In genomic region chr22:39269095-39269827, GRCh38 we compare ENCODE assay signal across 29 cellular contexts. TPM values are rescaled to one million over a fixed set of nuclear protein-coding genes. Genes with fewer than 3 reads are reported as not detected.
DNase-seq lines count a peak whose midpoint lies in the region; ATAC-seq lines count a peak whose summit lies in the region.
"Had no signal": no experiment of that assay in that cellular context is flagged by ENCODE, and none has a peak within 500 bp of the region (broad histone marks: within the 10 kb centered on the region; RNA-seq: fewer than 3 reads in every experiment).

No MANE protein-coding gene starts in this region.

- H3K79me1 ChIP-seq in neuronal stem cell (ENCODE audit: low read depth, low read length) = no peaks in the 10 kb centered on the region

- in situ Hi-C loops in ACHN (cut with HindIII; ENCODE audit: low pct_ligation_motif_present, low pct_unique_long_range_greater_than_20kb, low sequenced_read_pairs) = no loop called here

- intact Hi-C loops in activated T-helper 2 cell treated with anti-CD3 and anti-CD28 coated beads, Interferon-gamma antibody, Interleukin-2, Interleukin-4, amounts not matched to agents 10 μg/mL and 5 μg/mL and 100 μg/mL, durations not matched to agents 14 hours and 24 hours and 36 hours (cut with micrococcal nuclease) = no loop called here

- H3K4me1 ChIP-seq in neuronal stem cell (ENCODE audit: control insufficient read depth in 2 of 2, insufficient read depth in 1 of 2, low read depth in 1 of 2, low read length in 2 of 2) = peaks cover 0 to 4% of the 10 kb centered on the region in 2 donors
- H3K4me1 ChIP-seq: breast epithelium, transverse colon had no signal

- H3K4me3 ChIP-seq in H7 (ENCODE audit: insufficient read depth, low read depth, low read length) = no peak overlapping the region
- no peak overlapping the region for H3K4me3 ChIP-seq in neuronal stem cell (ENCODE audit: low read length in 2 of 2)
- H3K4me3 ChIP-seq: breast epithelium, left lung, transverse colon had no signal

- whole genome bisulfite sequencing in neuronal stem cell (ENCODE audit: extremely low coverage in 2 of 2, insufficient read length in 2 of 2, insufficient replicate concordance in 1 of 2), 2 donors = no CpG with 5 or more reads among the region's 12 CpGs

- H3K9me3 ChIP-seq in neuronal stem cell (replicated peaks in 1 of 2; ENCODE audit: control insufficient read depth in 2 of 2, insufficient read depth in 1 of 2, low read depth in 1 of 2, low read length in 2 of 2) = peaks cover 3 to 5% of the 10 kb centered on the region in 2 donors
- H3K9me3 ChIP-seq: breast epithelium, left lung, neutrophil, transverse colon had no signal

- H3K18ac ChIP-seq in neuronal stem cell (ENCODE audit: low read length) = peak overlapping the region; percentile 81

- no peak overlapping the region for H3K9ac ChIP-seq in neuronal stem cell (ENCODE audit: low read depth, low read length, poor library complexity)

- H2BK5ac ChIP-seq in neuronal stem cell (ENCODE audit: low read length) = no peak overlapping the region

- peak overlapping the region; percentile 52 for H2BK120ac ChIP-seq in neuronal stem cell (ENCODE audit: low read depth, low read length)

- H3K36me3 Mint-ChIP-seq in activated T-helper 2 cell treated with anti-CD3 and anti-CD28 coated beads, Interferon-gamma antibody, Interleukin-2, Interleukin-4, amounts not matched to agents 10 μg/mL and 5 μg/mL and 100 μg/mL, durations not matched to agents 14 hours and 24 hours and 36 hours (ENCODE audit: low read depth) = no peaks in the 10 kb centered on the region
- no peaks in the 10 kb centered on the region for H3K36me3 Mint-ChIP-seq in activated CD8-positive, alpha-beta memory T cell treated with anti-CD3 and anti-CD28 coated beads, Interleukin-2, amount 10 ng/mL, durations not matched to agents 7 days and 5 days
- H3K36me3 Mint-ChIP-seq: activated naive CD8-positive, alpha-beta T cell; CD4-positive, CD25-positive, alpha-beta regulatory T cell; mesothelial cell of epicardium had no signal

- H3K9me3 Mint-ChIP-seq in activated T-helper 2 cell treated with anti-CD3 and anti-CD28 coated beads, Interferon-gamma antibody, Interleukin-2, Interleukin-4, amounts not matched to agents 10 μg/mL and 5 μg/mL and 100 μg/mL, durations not matched to agents 14 hours and 24 hours and 36 hours = no peaks in the 10 kb centered on the region
- H3K9me3 Mint-ChIP-seq in activated CD8-positive, alpha-beta memory T cell treated with anti-CD3 and anti-CD28 coated beads, Interleukin-2, amount 10 ng/mL, durations not matched to agents 7 days and 5 days (ENCODE audit: low read depth) = no peaks in the 10 kb centered on the region
- H3K9me3 Mint-ChIP-seq: mesothelial cell of epicardium had no signal

- H3K4me3 Mint-ChIP-seq in activated T-helper 2 cell treated with anti-CD3 and anti-CD28 coated beads, Interferon-gamma antibody, Interleukin-2, Interleukin-4, amounts not matched to agents 10 μg/mL and 5 μg/mL and 100 μg/mL, durations not matched to agents 14 hours and 24 hours and 36 hours (ENCODE audit: low read depth) = no peak overlapping the region
- H3K4me3 Mint-ChIP-seq in activated CD8-positive, alpha-beta memory T cell treated with anti-CD3 and anti-CD28 coated beads, Interleukin-2, amount 10 ng/mL, durations not matched to agents 7 days and 5 days = no peak overlapping the region
- H3K4me3 Mint-ChIP-seq: activated CD8-positive, alpha-beta T cell treated with anti-CD3 and anti-CD28 coated beads, Interleukin-2, amount 10 ng/mL, durations not matched to agents 7 days and 5 days; activated naive CD8-positive, alpha-beta T cell; CD4-positive, CD25-positive, alpha-beta regulatory T cell; mesothelial cell of epicardium had no signal

- no peak overlapping the region for H2AFZ ChIP-seq in neuronal stem cell (ENCODE audit: low read length)

- no peak overlapping the region for H3K4me2 ChIP-seq in neuronal stem cell (ENCODE audit: insufficient read depth, low read length, poor library complexity, severe bottlenecking)

- H3K4me1 Mint-ChIP-seq in activated T-helper 2 cell treated with anti-CD3 and anti-CD28 coated beads, Interferon-gamma antibody, Interleukin-2, Interleukin-4, amounts not matched to agents 10 μg/mL and 5 μg/mL and 100 μg/mL, durations not matched to agents 14 hours and 24 hours and 36 hours (ENCODE audit: low read depth) = peaks cover 24% of the 10 kb centered on the region
- peaks cover 10% of the 10 kb centered on the region for H3K4me1 Mint-ChIP-seq in activated CD8-positive, alpha-beta memory T cell treated with anti-CD3 and anti-CD28 coated beads, Interleukin-2, amount 10 ng/mL, durations not matched to agents 7 days and 5 days
- H3K4me1 Mint-ChIP-seq: mesothelial cell of epicardium had no signal

- DNase-seq in CD1c-positive myeloid dendritic cell (ENCODE audit: extremely low spot score) (peak; percentile 63), H7 (peak; percentile 71), neuronal stem cell (ENCODE audit: low spot score) (no peak), ACHN (no peak), NCI-H2171 treated with DMSO at 0.1 percent for 48 hours (lab: John Stamatoyannopoulos, UW) (no peak)
- no peak for DNase-seq in activated T-helper 2 cell treated with anti-CD3 and anti-CD28 coated beads, Interferon-gamma antibody, Interleukin-2, Interleukin-4, amounts not matched to agents 10 μg/mL and 5 μg/mL and 100 μg/mL, durations not matched to agents 14 hours and 24 hours and 36 hours (ENCODE audit: low spot score)
- no peak for DNase-seq in activated CD8-positive, alpha-beta memory T cell treated with anti-CD3 and anti-CD28 coated beads, Interleukin-2, amount 10 ng/mL, durations not matched to agents 7 days and 5 days
- DNase-seq: activated CD4-positive, CD25-positive, alpha-beta regulatory T cell treated with anti-CD3 and anti-CD28 coated beads, Interleukin-2, amount 50 U/mL, for 72 hours; activated CD8-positive, alpha-beta T cell treated with anti-CD3 and anti-CD28 coated beads, Interleukin-2, amount 10 ng/mL, durations not matched to agents 7 days and 5 days; activated effector memory CD4-positive, alpha-beta T cell treated with anti-CD3 and anti-CD28 coated beads, Interleukin-2, amount 50 U/mL, for 16 hours; Calu3; CD4-positive, CD25-positive, alpha-beta regulatory T cell; DMS79; GDM1; left lung; naive B cell; NCI-H1092 treated with DMSO at 0.1 percent for 48 hours; NCI-H187; NCI-H510A treated with DMSO at 0.1 percent for 48 hours; PC-3; posterior cingulate gyrus; SHP77; stimulated activated CD4-positive, alpha-beta T cell treated with anti-CD3 and anti-CD28 coated beads, Interleukin-2, amount 100 ng/mL, for 48 hours; transverse colon had no signal

- H3K36me3 ChIP-seq in H7 (replicated peaks; ENCODE audit: control insufficient read depth, insufficient read depth, low read length) (no peaks in the 10 kb centered on the region), neuronal stem cell (replicated peaks in 1 of 2; ENCODE audit: control insufficient read depth in 2 of 2, insufficient read depth in 2 of 2, low read length in 2 of 2) (no peaks in the 10 kb centered on the region)
- H3K36me3 ChIP-seq: breast epithelium, left lung, neutrophil, transverse colon had no signal

- H3K27ac ChIP-seq in neuronal stem cell (replicated peaks; ENCODE audit: low read length) = no peak overlapping the region
- H3K27ac ChIP-seq: left lung, neutrophil, transverse colon had no signal

- H3K27me3 Mint-ChIP-seq in activated T-helper 2 cell treated with anti-CD3 and anti-CD28 coated beads, Interferon-gamma antibody, Interleukin-2, Interleukin-4, amounts not matched to agents 10 μg/mL and 5 μg/mL and 100 μg/mL, durations not matched to agents 14 hours and 24 hours and 36 hours (ENCODE audit: low read depth) = no peaks in the 10 kb centered on the region
- no peaks in the 10 kb centered on the region for H3K27me3 Mint-ChIP-seq in activated CD8-positive, alpha-beta memory T cell treated with anti-CD3 and anti-CD28 coated beads, Interleukin-2, amount 10 ng/mL, durations not matched to agents 7 days and 5 days
- H3K27me3 Mint-ChIP-seq: activated naive CD8-positive, alpha-beta T cell had no signal

- H2AK5ac ChIP-seq in neuronal stem cell (ENCODE audit: low read depth, low read length) = no peak overlapping the region

- CTCF ChIA-PET in activated CD8-positive, alpha-beta memory T cell treated with anti-CD3 and anti-CD28 coated beads, Interleukin-2, amount 10 ng/mL, durations not matched to agents 7 days and 5 days (lab: Charles Lee) = interaction anchor here (0.9 kb wide), 1 partner anchor 98 kb away, joined by 3 read pairs; no protein-coding TSS in a partner anchor

- H3K23ac ChIP-seq in neuronal stem cell (ENCODE audit: low read depth, low read length, poor library complexity) = no peak overlapping the region

- H3K27ac Mint-ChIP-seq in activated T-helper 2 cell treated with anti-CD3 and anti-CD28 coated beads, Interferon-gamma antibody, Interleukin-2, Interleukin-4, amounts not matched to agents 10 μg/mL and 5 μg/mL and 100 μg/mL, durations not matched to agents 14 hours and 24 hours and 36 hours = peak overlapping the region; percentile 49
- no peak overlapping the region for H3K27ac Mint-ChIP-seq in activated CD8-positive, alpha-beta memory T cell treated with anti-CD3 and anti-CD28 coated beads, Interleukin-2, amount 10 ng/mL, durations not matched to agents 7 days and 5 days
- H3K27ac Mint-ChIP-seq: activated CD8-positive, alpha-beta T cell treated with anti-CD3 and anti-CD28 coated beads, Interleukin-2, amount 10 ng/mL, durations not matched to agents 7 days and 5 days; activated naive CD8-positive, alpha-beta T cell; CD4-positive, CD25-positive, alpha-beta regulatory T cell; mesothelial cell of epicardium had no signal

- ATAC-seq in activated CD8-positive, alpha-beta memory T cell treated with anti-CD3 and anti-CD28 coated beads, Interleukin-2, amount 10 ng/mL, durations not matched to agents 7 days and 5 days = no peak
- ATAC-seq: activated CD8-positive, alpha-beta T cell treated with anti-CD3 and anti-CD28 coated beads, Interleukin-2, amount 10 ng/mL, durations not matched to agents 7 days and 5 days; left lung; PC-3; sciatic nerve had no signal

- no peak overlapping the region for H4K8ac ChIP-seq in neuronal stem cell (ENCODE audit: low read depth, low read length)

- no peak overlapping the region for H4K91ac ChIP-seq in neuronal stem cell (ENCODE audit: low read depth, low read length, poor library complexity)

- no peaks in the 10 kb centered on the region for H3K27me3 ChIP-seq in H7 (ENCODE audit: control insufficient read depth, insufficient read depth, low read length)
- peaks cover 0 to 4% (median 0%) of the 10 kb centered on the region in 3 experiments for H3K27me3 ChIP-seq in neuronal stem cell (ENCODE audit: control insufficient read depth in 3 of 3, insufficient read depth in 3 of 3, low read depth in 1 of 3, low read length in 3 of 3)
- H3K27me3 ChIP-seq: breast epithelium, left lung, transverse colon had no signal

- no peak overlapping the region for H3K4ac ChIP-seq in neuronal stem cell (ENCODE audit: low read length)

- no peak overlapping the region for H3K14ac ChIP-seq in neuronal stem cell (ENCODE audit: low read length)

- peak overlapping the region; percentile 46 for H2BK12ac ChIP-seq in neuronal stem cell (ENCODE audit: low read length)

- H2BK15ac ChIP-seq in neuronal stem cell (ENCODE audit: low read length) = peak overlapping the region; percentile 66

RNA-seq across cellular contexts. Expression of gene PDGFB, which starts 24.5 kb away (rescaled TPM):
- total RNA-seq in H7 (2014; rRNA removed; shearing (Covaris generic)) = 7.2 and 8.5 TPM in 2 replicates
- total RNA-seq in activated T-helper 2 cell treated with anti-CD3 and anti-CD28 coated beads, Interferon-gamma antibody, Interleukin-2, Interleukin-4, amounts not matched to agents 10 μg/mL and 5 μg/mL and 100 μg/mL, durations not matched to agents 14 hours and 24 hours and 36 hours = 3.3 and 4.2 TPM in 2 replicates
- polyA plus RNA-seq in neuronal stem cell (2013, experiment 1 of 2) = 2.6 TPM
- 2.8 TPM for polyA plus RNA-seq in neuronal stem cell (2013, experiment 2 of 2)
- under 1 TPM in 1 of 2 experiments, not detected in 1; 0.35 TPM for total RNA-seq in activated CD8-positive, alpha-beta memory T cell treated with anti-CD3 and anti-CD28 coated beads, Interleukin-2, amount 10 ng/mL, durations not matched to agents 7 days and 5 days

RNA-seq across cellular contexts. Expression of gene RPL3, which starts 50.2 kb away (rescaled TPM):
- 3,029 and 3,176 TPM in 2 replicates for total RNA-seq in H7 (2014; rRNA removed; shearing (Covaris generic))
- total RNA-seq in activated T-helper 2 cell treated with anti-CD3 and anti-CD28 coated beads, Interferon-gamma antibody, Interleukin-2, Interleukin-4, amounts not matched to agents 10 μg/mL and 5 μg/mL and 100 μg/mL, durations not matched to agents 14 hours and 24 hours and 36 hours = 2,214 and 2,255 TPM in 2 replicates
- polyA plus RNA-seq in neuronal stem cell (2013, experiment 1 of 2) = 3,109 TPM
- 3,051 TPM for polyA plus RNA-seq in neuronal stem cell (2013, experiment 2 of 2)
- total RNA-seq in activated CD8-positive, alpha-beta memory T cell treated with anti-CD3 and anti-CD28 coated beads, Interleukin-2, amount 10 ng/mL, durations not matched to agents 7 days and 5 days = 1,000 to 10,000 TPM; 1,571 to 1,769 TPM

Comparison
In these comparisons a context has a peak if more than half of its experiments do, and no peak if none do; other contexts are left out.
1. DNase-seq: peak in CD1c-positive myeloid dendritic cell (single experiment) and H7 (single experiment); none in activated T-helper 2 cell treated with anti-CD3 and anti-CD28 coated beads, Interferon-gamma antibody, Interleukin-2, Interleukin-4, amounts not matched to agents 10 μg/mL and 5 μg/mL and 100 μg/mL, durations not matched to agents 14 hours and 24 hours and 36 hours (single experiment), neuronal stem cell (single experiment), activated CD8-positive, alpha-beta memory T cell treated with anti-CD3 and anti-CD28 coated beads, Interleukin-2, amount 10 ng/mL, durations not matched to agents 7 days and 5 days (single experiment), ACHN (single experiment) and NCI-H2171 treated with DMSO at 0.1 percent for 48 hours (single experiment).